ENCODE assay signal across 18 cellular contexts in the genomic region with DNA sequence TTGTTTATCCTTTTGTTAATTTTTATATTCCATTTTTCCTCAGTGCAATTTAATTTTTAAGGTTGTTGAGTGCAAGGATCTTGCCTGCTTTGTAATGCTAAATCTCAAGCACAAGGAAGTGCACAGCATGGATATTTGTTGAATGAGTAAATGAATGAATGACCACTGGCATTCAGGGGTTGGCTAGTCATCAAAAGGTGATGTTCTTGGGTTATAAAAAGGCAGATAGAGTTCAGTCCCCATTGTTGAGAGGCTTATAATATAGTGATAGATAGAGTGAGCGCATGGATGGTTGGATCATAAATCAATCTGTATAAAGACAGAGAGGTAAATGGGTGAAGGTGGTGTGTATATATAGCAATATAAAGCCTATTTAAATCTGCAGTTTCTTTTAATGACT.
A peak's percentile ranks its signal among the peaks of the same experiment; 100 is the strongest.
DNase-seq lines count a peak whose midpoint lies in the region; ATAC-seq and TF ChIP-seq lines count a peak whose summit lies in the region.
"Had no signal": no experiment of that assay in that cellular context is flagged by ENCODE, and none has a peak within 500 bp of the region (broad histone marks: within the 10 kb centered on the region; RNA-seq: fewer than 3 reads in every experiment).

No MANE protein-coding gene starts in this region.

- in situ Hi-C loops in Caki2 (cut with HindIII; ENCODE audit: low pct_unique_long_range_greater_than_20kb, low sequenced_read_pairs) (no loop called here), Panc1 (cut with HindIII; ENCODE audit: low pct_unique_long_range_greater_than_20kb, low sequenced_read_pairs) (no loop called here)

- intact Hi-C loops in Panc1 (cut with micrococcal nuclease; ENCODE audit: unreplicated experiment) (no loop called here), left colon (cut with DNase I, micrococcal nuclease) (no loop called here)

- H3K27me3 ChIP-seq in Panc1 (ENCODE audit: control insufficient read depth, insufficient read depth, low read length), result no peaks in the 10 kb centered on the region
- H3K27me3 ChIP-seq: adrenal gland, heart right ventricle, MG63 had no signal

- BruUV-seq in Panc1 (replicated peaks; lab: Mats Ljungman, UMichigan), result no TSS peak

- peaks cover 6% of the 10 kb centered on the region; the same call in 1 of the 2 replicates for H3K9me3 ChIP-seq in Panc1 (ENCODE audit: control insufficient read depth, insufficient read depth, low read depth, low read length)
- H3K9me3 ChIP-seq: adrenal gland, MG63 had no signal

- CTCF ChIA-PET in Panc1 (lab: Charles Lee), result no interaction called here

- DNase-seq in Caki2 (ENCODE audit: low read depth) (peak; percentile 9), Panc1 (ENCODE audit: low read depth, low spot score) (no peak), epithelial cell of prostate (ENCODE audit: low read depth, low spot score) (peak; percentile 52), left colon (no peak), SK-N-DZ (ENCODE audit: low spot score) (no peak), T-helper 2 cell (no peak), mesenteric fat pad (ENCODE audit: low spot score) (no peak), NCI-H1417 treated with DMSO at 0.1 percent for 48 hours (lab: John Stamatoyannopoulos, UW) (no peak)
- DNase-seq: activated CD4-positive, alpha-beta T cell treated with anti-CD3 and anti-CD28 coated beads for 36 hours; activated CD8-positive, alpha-beta memory T cell treated with anti-CD3 and anti-CD28 coated beads, Interleukin-2, amount 10 ng/mL, durations not matched to agents 7 days and 5 days; adrenal gland; CD8-positive, alpha-beta T cell; heart right ventricle; mesendoderm; NCI-H187 treated with DMSO at 0.1 percent for 48 hours; NCI-H510A; stimulated activated naive CD8-positive, alpha-beta T cell treated with anti-CD3 and anti-CD28 coated beads, Interleukin-15, amount 100 ng/mL, for 72 hours had no signal

- ATAC-seq in Panc1 (no peak), left colon (peak; percentile 74)
- ATAC-seq: activated CD8-positive, alpha-beta memory T cell treated with anti-CD3 and anti-CD28 coated beads, Interleukin-2, amount 10 ng/mL, durations not matched to agents 7 days and 5 days; heart right ventricle; stimulated activated naive CD8-positive, alpha-beta T cell treated with anti-CD3 and anti-CD28 coated beads, Interleukin-15, amount 100 ng/mL, for 72 hours had no signal

- TF ChIP-seq CTCF in Panc1 (IDR thresholded peaks at IDR 0.05), result no peak

- no peaks in the 10 kb centered on the region for H3K36me3 ChIP-seq in Panc1 (ENCODE audit: control insufficient read depth, insufficient read depth, low read length)
- H3K36me3 ChIP-seq: adrenal gland, heart right ventricle, MG63 had no signal

- H3K27ac ChIP-seq in Panc1 (ENCODE audit: low read length), result peak overlapping the region; percentile 54; the same call in 1 of the 2 replicates
- peak overlapping the region; percentile 92 for H3K27ac ChIP-seq in epithelial cell of prostate
- H3K27ac ChIP-seq: adrenal gland, heart right ventricle had no signal

- H3K4me3 ChIP-seq in Panc1 (ENCODE audit: low read depth in 2 of 2, low read length in 2 of 2), result no peak overlapping the region
- H3K4me3 ChIP-seq: adrenal gland, heart right ventricle, MG63 had no signal

- no peaks in the 10 kb centered on the region for H3K4me1 ChIP-seq in Panc1 (ENCODE audit: control insufficient read depth, insufficient read depth, low read length)
- H3K4me1 ChIP-seq: adrenal gland had no signal

- POLR2A ChIA-PET in Panc1 (lab: Charles Lee), result no interaction called here

Comparison
In these comparisons a context has a peak if more than half of its experiments do, and no peak if none do; other contexts are left out.
1. DNase-seq: peak in Caki2 (single experiment) and epithelial cell of prostate (single experiment); none in Panc1 (single experiment), left colon (0 of 2), SK-N-DZ (single experiment), T-helper 2 cell (0 of 5), mesenteric fat pad (single experiment) and NCI-H1417 treated with DMSO at 0.1 percent for 48 hours (single experiment).